ENCODE assay signal across 24 cellular contexts in the genomic region with DNA sequence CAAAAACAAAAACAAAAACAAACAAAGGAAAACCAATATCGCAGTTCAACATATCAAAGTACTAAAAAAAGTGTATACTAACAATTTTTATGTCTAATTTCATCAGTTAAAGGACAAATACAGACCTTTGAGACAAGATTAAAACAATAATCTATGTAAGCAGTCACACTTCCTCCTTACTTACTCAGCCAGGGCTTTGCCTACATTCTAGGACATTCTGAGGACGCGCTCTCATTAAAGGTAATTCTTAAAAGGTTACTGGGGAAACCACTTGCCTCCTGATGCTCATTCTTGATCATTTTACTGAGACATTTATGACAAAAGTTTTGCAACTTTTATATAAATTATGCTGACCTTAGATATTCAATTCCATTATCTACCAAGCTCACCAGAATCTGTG.
DNase-seq lines count a peak whose midpoint lies in the region; ATAC-seq and TF ChIP-seq lines count a peak whose summit lies in the region.
"Had no signal": no experiment of that assay in that cellular context is flagged by ENCODE, and none has a peak within 500 bp of the region (broad histone marks: within the 10 kb centered on the region; RNA-seq: fewer than 3 reads in every experiment).

No MANE protein-coding gene starts in this region.

- H3K9me3 ChIP-seq in GM23248 (ENCODE audit: low read depth), result no peaks in the 10 kb centered on the region
- no peaks in the 10 kb centered on the region for H3K9me3 ChIP-seq in psoas muscle
- H3K9me3 ChIP-seq: esophagus squamous epithelium, left ventricle myocardium inferior, sigmoid colon, stomach, tibial artery had no signal

- no peaks in the 10 kb centered on the region for H4K20me1 ChIP-seq in GM23248 (ENCODE audit: insufficient read depth)

- H3F3A ChIP-seq in GM23248 (ENCODE audit: insufficient read depth), result peaks cover 48% of the 10 kb centered on the region

- peaks cover 13% of the 10 kb centered on the region for H3K9me3 Mint-ChIP-seq in activated naive CD4-positive, alpha-beta T cell treated with anti-CD3 and anti-CD28 coated beads, Interleukin-2, amount 10 ng/mL, durations not matched to agents 7 days and 5 days
- no peaks in the 10 kb centered on the region for H3K9me3 Mint-ChIP-seq in activated naive CD4-positive, alpha-beta T cell treated with anti-CD3 and anti-CD28 coated beads, Interleukin-2, amount 50 U/mL, for 72 hours
- no peaks in the 10 kb centered on the region for H3K9me3 Mint-ChIP-seq in activated naive CD8-positive, alpha-beta T cell (ENCODE audit: low read depth)
- no peaks in the 10 kb centered on the region for H3K9me3 Mint-ChIP-seq in natural killer cell
- H3K9me3 Mint-ChIP-seq: neural crest cell had no signal

- peaks cover 64% of the 10 kb centered on the region for H3K4me1 Mint-ChIP-seq in activated naive CD4-positive, alpha-beta T cell treated with anti-CD3 and anti-CD28 coated beads, Interleukin-2, amount 10 ng/mL, durations not matched to agents 7 days and 5 days
- H3K4me1 Mint-ChIP-seq in activated naive CD8-positive, alpha-beta T cell (ENCODE audit: low read depth), result peaks cover 86% of the 10 kb centered on the region
- H3K4me1 Mint-ChIP-seq in natural killer cell, result peaks cover 63 to 75% of the 10 kb centered on the region in 2 donors

- intact Hi-C loops in natural killer cell (cut with micrococcal nuclease) (no loop called here), psoas muscle (cut with DNase I) (no loop called here)

- peak overlapping the region; percentile 55 for H3K27ac Mint-ChIP-seq in activated naive CD4-positive, alpha-beta T cell treated with anti-CD3 and anti-CD28 coated beads, Interleukin-2, amount 10 ng/mL, durations not matched to agents 7 days and 5 days
- H3K27ac Mint-ChIP-seq in activated naive CD4-positive, alpha-beta T cell treated with anti-CD3 and anti-CD28 coated beads, Interleukin-2, amount 50 U/mL, for 72 hours, result peak overlapping the region in 1 of 2 donors; percentile 73
- peak overlapping the region; percentile 83 for H3K27ac Mint-ChIP-seq in activated naive CD8-positive, alpha-beta T cell
- peak overlapping the region; percentile 22 to 68 for H3K27ac Mint-ChIP-seq in natural killer cell

- H3K4me2 ChIP-seq in GM23248 (ENCODE audit: unreplicated experiment), result no peak overlapping the region

- no peak for DNase-seq in activated naive CD4-positive, alpha-beta T cell treated with anti-CD3 and anti-CD28 coated beads, Interleukin-2, amount 10 ng/mL, durations not matched to agents 7 days and 5 days
- no peak for DNase-seq in activated naive CD4-positive, alpha-beta T cell treated with anti-CD3 and anti-CD28 coated beads, Interleukin-2, amount 50 U/mL, for 72 hours (ENCODE audit: low spot score in 2 of 2)
- DNase-seq in GM23248 (no peak), natural killer cell (no peak), psoas muscle (no peak), GM13977 (ENCODE audit: low spot score) (no peak), globus pallidus (ENCODE audit: low spot score) (no peak)
- DNase-seq: activated CD4-positive, CD25-positive, alpha-beta regulatory T cell; esophagus squamous epithelium; GOT3; hippocampal formation; left ventricle myocardium inferior; midbrain; NCI-H1105 treated with DMSO at 0.1 percent for 48 hours; NCI-H2029; NCI-H748 treated with DMSO at 0.1 percent for 48 hours; sigmoid colon; stomach; tibial artery had no signal

- no peaks in the 10 kb centered on the region for H3K9me2 ChIP-seq in GM23248 (ENCODE audit: insufficient read depth)

- peaks cover 100% of the 10 kb centered on the region for H3K79me2 ChIP-seq in GM23248 (ENCODE audit: insufficient read depth)

- in situ Hi-C loops in GM23248 (cut with MboI), result no loop called here
- in situ Hi-C loops in GM13977 (cut with MboI; ENCODE audit: low pct_unique_long_range_greater_than_20kb, low sequenced_read_pairs, unreplicated experiment), result no loop called here

- H3K27me3 ChIP-seq in GM23248 (replicated peaks; ENCODE audit: insufficient read depth), result no peaks in the 10 kb centered on the region
- no peaks in the 10 kb centered on the region for H3K27me3 ChIP-seq in psoas muscle (ENCODE audit: insufficient read depth in 3 of 3, low read length in 2 of 3)
- H3K27me3 ChIP-seq: esophagus squamous epithelium, sigmoid colon, stomach, tibial artery had no signal

- TF ChIP-seq CTCF in natural killer cell (IDR thresholded peaks at IDR 0.05), result no peak
- no peak for TF ChIP-seq CTCF in psoas muscle (IDR thresholded peaks at IDR 0.05)
- no peak for TF ChIP-seq CTCF in GM13977 (IDR thresholded peaks at IDR 0.05; ENCODE audit: extremely low read depth, insufficient read depth, missing control alignments)

- no peak overlapping the region for H2AFZ ChIP-seq in GM23248

- H3K36me3 ChIP-seq in GM23248 (ENCODE audit: low read depth), result peaks cover 15% of the 10 kb centered on the region
- H3K36me3 ChIP-seq in psoas muscle (ENCODE audit: insufficient read depth in 1 of 2, low read depth in 1 of 2), result peaks cover 0 to 7% of the 10 kb centered on the region in 2 donors
- H3K36me3 ChIP-seq: sigmoid colon, tibial artery had no signal

- peaks cover 74% of the 10 kb centered on the region for H3K36me3 Mint-ChIP-seq in activated naive CD4-positive, alpha-beta T cell treated with anti-CD3 and anti-CD28 coated beads, Interleukin-2, amount 10 ng/mL, durations not matched to agents 7 days and 5 days
- peaks cover 17 to 57% of the 10 kb centered on the region in 2 donors for H3K36me3 Mint-ChIP-seq in activated naive CD4-positive, alpha-beta T cell treated with anti-CD3 and anti-CD28 coated beads, Interleukin-2, amount 50 U/mL, for 72 hours
- peaks cover 36% of the 10 kb centered on the region for H3K36me3 Mint-ChIP-seq in activated naive CD8-positive, alpha-beta T cell
- H3K36me3 Mint-ChIP-seq in natural killer cell, result no peaks in the 10 kb centered on the region

- H3K9ac ChIP-seq in GM23248, result no peak overlapping the region

- no peak overlapping the region for H3K4me3 ChIP-seq in GM23248
- H3K4me3 ChIP-seq in psoas muscle, result no peak overlapping the region
- H3K4me3 ChIP-seq: coronary artery, esophagus squamous epithelium, left ventricle myocardium inferior, sigmoid colon, SK-N-MC, stomach, tibial artery had no signal

- ATAC-seq in activated naive CD4-positive, alpha-beta T cell treated with anti-CD3 and anti-CD28 coated beads, Interleukin-2, amount 50 U/mL, for 72 hours, result no peak
- no peak for ATAC-seq in natural killer cell
- ATAC-seq in psoas muscle, result no peak

- no peak overlapping the region for H3K4me3 Mint-ChIP-seq in activated naive CD4-positive, alpha-beta T cell treated with anti-CD3 and anti-CD28 coated beads, Interleukin-2, amount 10 ng/mL, durations not matched to agents 7 days and 5 days
- peak overlapping the region; percentile 31 for H3K4me3 Mint-ChIP-seq in activated naive CD8-positive, alpha-beta T cell
- H3K4me3 Mint-ChIP-seq in natural killer cell, result no peak overlapping the region
- H3K4me3 Mint-ChIP-seq: neural crest cell had no signal

- H3K27ac ChIP-seq in GM23248 (0 out of 2 replicates have a peak overlapping the region, but pooled peaks have one; percentile 3), psoas muscle (no peak overlapping the region)
- H3K27ac ChIP-seq: coronary artery, esophagus squamous epithelium, left ventricle myocardium inferior, RWPE1, sigmoid colon, SK-N-MC, stomach, tibial artery had no signal

- H3K27me3 Mint-ChIP-seq in activated naive CD4-positive, alpha-beta T cell treated with anti-CD3 and anti-CD28 coated beads, Interleukin-2, amount 10 ng/mL, durations not matched to agents 7 days and 5 days, result no peaks in the 10 kb centered on the region
- no peaks in the 10 kb centered on the region for H3K27me3 Mint-ChIP-seq in activated naive CD8-positive, alpha-beta T cell
- no peaks in the 10 kb centered on the region for H3K27me3 Mint-ChIP-seq in natural killer cell (ENCODE audit: low read depth in 2 of 2)

- WGBS in GM23248 (ENCODE audit: low coverage in 1 of 2, low lambda C conversion rate in 2 of 2, missing lambda C conversion rate in 2 of 2), 2 experiments, result 66 to 68% methylated on average over 3 of the region's 3 CpGs
- 65 to 67% (median 66%) methylated on average over 3 of the region's 3 CpGs for WGBS in psoas muscle, 3 donors

- peaks cover 17% of the 10 kb centered on the region for H3K4me1 ChIP-seq in GM23248 (ENCODE audit: insufficient read depth)
- H3K4me1 ChIP-seq in psoas muscle, result no peaks in the 10 kb centered on the region
- H3K4me1 ChIP-seq: tibial artery had no signal

- CTCF ChIA-PET in activated naive CD4-positive, alpha-beta T cell treated with anti-CD3 and anti-CD28 coated beads, Interleukin-2, amount 10 ng/mL, durations not matched to agents 7 days and 5 days (lab: Charles Lee), result no interaction called here
